13 cellular contexts compared by ENCODE assay signal in the genomic region with DNA sequence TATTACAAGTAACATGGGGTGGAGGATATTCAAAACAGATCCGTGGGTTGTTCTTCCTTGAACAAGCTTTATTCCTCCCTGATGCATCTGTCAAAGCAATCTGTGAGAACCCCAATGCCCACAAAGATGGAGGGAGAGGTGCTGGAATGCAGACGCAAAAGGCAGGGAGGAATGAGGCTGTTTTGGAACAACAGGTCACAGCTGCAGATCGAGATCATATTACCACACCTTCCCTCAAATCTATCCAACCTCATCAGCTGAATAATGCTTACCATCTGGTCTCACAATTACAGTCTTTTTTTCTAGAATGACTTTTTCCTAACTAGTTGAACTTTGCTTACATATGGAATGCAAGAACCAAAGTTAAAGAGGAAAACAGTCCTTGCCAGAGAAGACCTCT.
A peak's percentile ranks its signal among the peaks of the same experiment; 100 is the strongest.
DNase-seq lines count a peak whose midpoint lies in the region; ATAC-seq and TF ChIP-seq lines count a peak whose summit lies in the region.
"Had no signal": no experiment of that assay in that cellular context is flagged by ENCODE, and none has a peak within 500 bp of the region (broad histone marks: within the 10 kb centered on the region; RNA-seq: fewer than 3 reads in every experiment).

No MANE protein-coding gene starts in this region.

- H3K36me3 ChIP-seq in brain microvascular endothelial cell (replicated peaks) (no peaks in the 10 kb centered on the region), mesenchymal stem cell (ENCODE audit: control insufficient read depth in 1 of 2, insufficient read depth in 2 of 2, low read depth in 1 of 2, low read length in 2 of 2) (peaks cover 4 to 34% of the 10 kb centered on the region in 2 experiments)

- peak overlapping the region; percentile 5 for H3K9ac ChIP-seq in mesenchymal stem cell (ENCODE audit: low read length)

- no peak overlapping the region for H2BK15ac ChIP-seq in mesenchymal stem cell (ENCODE audit: low read depth, poor library complexity, severe bottlenecking)

- no peak overlapping the region for H3K27ac ChIP-seq in brain microvascular endothelial cell
- no peak overlapping the region for H3K27ac ChIP-seq in mesenchymal stem cell (ENCODE audit: low read length, poor library complexity, severe bottlenecking)
- no peak overlapping the region for H3K27ac ChIP-seq in coronary artery

- H3K4me1 ChIP-seq in mesenchymal stem cell (ENCODE audit: control insufficient read depth, insufficient read depth, low read depth, low read length), result peaks cover 2% of the 10 kb centered on the region

- peaks cover 25% of the 10 kb centered on the region for H3K79me1 ChIP-seq in mesenchymal stem cell (replicated peaks; ENCODE audit: low read length, poor library complexity, severe bottlenecking)

- in situ Hi-C loops in brain microvascular endothelial cell (cut with HindIII; ENCODE audit: low pct_ligation_motif_present, low sequenced_read_pairs), result no loop called here

- peak overlapping the region; percentile 6 for H3K4me2 ChIP-seq in mesenchymal stem cell (ENCODE audit: low read length, poor library complexity, severe bottlenecking)

- no peak for ATAC-seq in HG03521 (IDR thresholded peaks at IDR 0.05; ENCODE audit: unreplicated experiment)
- no peak for ATAC-seq in HG02678 (IDR thresholded peaks at IDR 0.05; ENCODE audit: unreplicated experiment)
- ATAC-seq: stimulated activated naive B cell treated with anti-CD40 and anti-IgM and Interleukin-4, amounts not matched to agents 10 μg/mL and 1 μg/mL and 100 μg/mL, for 72 hours had no signal

- no peak overlapping the region for H2BK5ac ChIP-seq in mesenchymal stem cell (ENCODE audit: low read depth, low read length, poor library complexity, severe bottlenecking)

- H3K9me3 ChIP-seq in mesenchymal stem cell (ENCODE audit: control insufficient read depth, low read length), result no peaks in the 10 kb centered on the region

- no peak overlapping the region for H3K23ac ChIP-seq in mesenchymal stem cell (ENCODE audit: low read length in 2 of 2)

- no peak overlapping the region for H3K14ac ChIP-seq in mesenchymal stem cell (ENCODE audit: low read length in 2 of 2)

- no peak overlapping the region for H2AFZ ChIP-seq in mesenchymal stem cell (ENCODE audit: low read depth, low read length)

- H3K27me3 ChIP-seq in brain microvascular endothelial cell (replicated peaks) (no peaks in the 10 kb centered on the region), mesenchymal stem cell (ENCODE audit: control insufficient read depth in 1 of 2, insufficient read depth in 1 of 2, low read length in 2 of 2) (no peaks in the 10 kb centered on the region)

- H3K4me3 ChIP-seq in AG09309 (ENCODE audit: control insufficient read depth, low read depth, low read length) (no peak overlapping the region), brain microvascular endothelial cell (ENCODE audit: low read depth, low read length) (no peak overlapping the region), mesenchymal stem cell (ENCODE audit: insufficient read depth in 1 of 2, low read depth in 1 of 2, low read length in 2 of 2) (no peak overlapping the region), coronary artery (no peak overlapping the region)

- H2BK12ac ChIP-seq in mesenchymal stem cell (ENCODE audit: low read length in 2 of 2), result no peak overlapping the region

- H2BK120ac ChIP-seq in mesenchymal stem cell (ENCODE audit: low read depth, low read length), result no peak overlapping the region

- H2AK5ac ChIP-seq in mesenchymal stem cell (ENCODE audit: low read length, severe bottlenecking), result peak overlapping the region; percentile 26

- peak overlapping the region; percentile 46 for H4K8ac ChIP-seq in mesenchymal stem cell (ENCODE audit: low read length)

- TF ChIP-seq CTCF in AG09309 (IDR thresholded peaks at IDR 0.05; ENCODE audit: control insufficient read depth, insufficient read depth, low read depth, low read length, missing control alignments) (no peak), brain microvascular endothelial cell (IDR thresholded peaks at IDR 0.05; ENCODE audit: low read depth, low read length, missing control alignments) (no peak), coronary artery (IDR thresholded peaks at IDR 0.05) (no peak)

- 85% methylated on average over 2 of the region's 3 CpGs for WGBS in mesenchymal stem cell

- peak overlapping the region; percentile 55 to 64 for H3K18ac ChIP-seq in mesenchymal stem cell (ENCODE audit: low read depth in 1 of 2, low read length in 2 of 2)

- DNase-seq in AG09309 (ENCODE audit: low read depth) (peak; percentile 71), HCEC 1CT (peak; percentile 52), brain microvascular endothelial cell (peak; percentile 30), mesenchymal stem cell (peak; percentile 17), coronary artery (ENCODE audit: low spot score) (no peak), UCSD-AML1 (lab: John Stamatoyannopoulos, UW; ENCODE audit: unreplicated experiment) (no peak)
- DNase-seq: activated naive CD8-positive, alpha-beta T cell treated with anti-CD3 and anti-CD28 coated beads, Interleukin-2, amount 10 ng/mL, durations not matched to agents 7 days and 5 days; CD4-positive, alpha-beta T cell; NCI-H446; stimulated activated CD4-positive, alpha-beta T cell treated with anti-CD3 and anti-CD28 coated beads, Interleukin-2, amount 100 ng/mL, for 48 hours; stimulated activated naive B cell treated with anti-CD40 and anti-IgM and Interleukin-4, amounts not matched to agents 10 μg/mL and 1 μg/mL and 100 μg/mL, for 72 hours had no signal

- no peak overlapping the region for H3K4ac ChIP-seq in mesenchymal stem cell (ENCODE audit: low read depth in 1 of 2, low read length in 2 of 2)

- no peak overlapping the region for H4K91ac ChIP-seq in mesenchymal stem cell (ENCODE audit: low read length)

Comparison
In these comparisons a context has a peak if more than half of its experiments do, and no peak if none do; other contexts are left out.
1. DNase-seq: peak in AG09309 (single experiment), HCEC 1CT (single experiment), brain microvascular endothelial cell (single experiment) and mesenchymal stem cell (single experiment); none in coronary artery (single experiment) and UCSD-AML1 (single experiment).